In genomic region chr16:86568677-86569623, GRCh38 we compare ENCODE assay signal across 14 cellular contexts. TPM values are rescaled to one million over a fixed set of nuclear protein-coding genes. Genes with fewer than 3 reads are reported as not detected.
DNase-seq lines count a peak whose midpoint lies in the region; ATAC-seq, FAIRE-seq and TF ChIP-seq lines count a peak whose summit lies in the region.
"Had no signal": no experiment of that assay in that cellular context is flagged by ENCODE, and none has a peak within 500 bp of the region (broad histone marks: within the 10 kb centered on the region; RNA-seq: fewer than 3 reads in every experiment).

No MANE protein-coding gene starts in this region.

- H3K36me3 ChIP-seq in heart right ventricle (no peaks in the 10 kb centered on the region), H1 (ENCODE audit: control insufficient read depth in 2 of 4, insufficient read depth in 4 of 4, low read length in 3 of 4) (peaks cover 0 to 10% (median 0%) of the 10 kb centered on the region in 4 experiments; a peak in 1 of 8 replicates)
- H3K36me3 ChIP-seq: colonic mucosa had no signal

- no peak overlapping the region for H3K56ac ChIP-seq in H1 (replicated peaks; ENCODE audit: insufficient read length, low read depth, low read length)

- peaks cover 14 to 21% of the 10 kb centered on the region in 2 experiments for H4K20me1 ChIP-seq in H1 (replicated peaks in 1 of 2; ENCODE audit: control insufficient read depth in 1 of 2, insufficient read depth in 2 of 2, low read length in 2 of 2)

- no peak overlapping the region for H2AK5ac ChIP-seq in H1 (ENCODE audit: low read depth, low read length)

- CTCF ChIA-PET in H1 (lab: Charles Lee; ENCODE audit: partially characterized antibody): interaction anchor here (0.6 to 1.0 kb wide), 2 partner anchors 494 to 510 kb away, joined by 3 read pairs; no protein-coding TSS in a partner anchor

- no peak overlapping the region for H4K91ac ChIP-seq in H1 (replicated peaks; ENCODE audit: insufficient read length, low read length)

- no peak overlapping the region for H3K4ac ChIP-seq in H1 (replicated peaks; ENCODE audit: insufficient read length, low read depth, low read length)

- TF ChIP-seq RAD21 in H1 (IDR thresholded peaks at IDR 0.05 in 1 of 2, conservative IDR thresholded peaks at IDR 0.05 in 1 of 2; ENCODE audit: low read depth in 2 of 2, low read length in 2 of 2): no peak

- WGBS in heart right ventricle, 2 donors: 7 to 8% methylated on average over 33 of the region's 33 CpGs
- WGBS in H1 (ENCODE audit: extremely low coverage in 1 of 2, insufficient coverage in 1 of 2, insufficient read length in 1 of 2, insufficient replicate concordance in 2 of 2, low coverage in 1 of 2, low lambda C conversion rate in 2 of 2, missing lambda C conversion rate in 1 of 2), 2 experiments: 7% methylated on average over 33 of the region's 33 CpGs; no CpG with 5 or more reads in 1 of the 2 experiments

- no peaks in the 10 kb centered on the region for H3K79me2 ChIP-seq in H1 (ENCODE audit: control insufficient read depth in 1 of 2, insufficient read depth in 2 of 2, low read length in 2 of 2)

- intact Hi-C loops in heart right ventricle (cut with DNase I): loop anchor here in 5 of 10 donors (5.0 to 10.0 kb wide), 6 partner anchors 193 to 816 kb away; partner anchors contain the start of gene FBXO31 (in 1 of the 5)
- intact Hi-C loops in Right ventricle myocardium inferior (cut with DNase I): loop anchor here (5.0 kb wide), 1 partner anchor 193 kb away; no protein-coding TSS in a partner anchor

- H3K9me3 ChIP-seq in heart right ventricle (no peaks in the 10 kb centered on the region), H1 (ENCODE audit: insufficient read depth in 2 of 2, low read depth in 1 of 2, low read length in 1 of 2) (no peaks in the 10 kb centered on the region; a peak in 1 of 4 replicates)
- H3K9me3 ChIP-seq: colonic mucosa had no signal

- H3K4me3 ChIP-seq in heart right ventricle: peak overlapping the region; percentile 28 to 66 (median 59)
- peak overlapping the region in 1 of 4 experiments; percentile 26; a peak in 1 of 8 replicates for H3K4me3 ChIP-seq in H1 (ENCODE audit: extremely low read depth in 1 of 4, insufficient read depth in 2 of 4, low read depth in 3 of 4, low read length in 4 of 4)
- H3K4me3 ChIP-seq: colonic mucosa had no signal

- H3K4me2 ChIP-seq in H1 (ENCODE audit: insufficient read depth in 1 of 2, low read depth in 2 of 2, low read length in 2 of 2): peak overlapping the region; percentile 33 to 45; a peak in 3 of 4 replicates

- H3K9ac ChIP-seq in H1 (replicated peaks in 1 of 4; ENCODE audit: extremely low read depth in 1 of 4, low read depth in 3 of 4, low read length in 3 of 4): no peak overlapping the region

- H3K4me1 ChIP-seq in heart right ventricle (peaks cover 0 to 39% (median 16%) of the 10 kb centered on the region in 9 donors), H1 (replicated peaks in 1 of 4; ENCODE audit: control insufficient read depth in 3 of 4, insufficient read depth in 4 of 4, low read length in 3 of 4) (peaks cover 9 to 42% (median 23%) of the 10 kb centered on the region in 4 experiments)
- H3K4me1 ChIP-seq: colonic mucosa had no signal

- peak overlapping the region; percentile 48; the same call in 1 of the 2 replicates for H3K18ac ChIP-seq in H1 (ENCODE audit: extremely low read depth, low read length)

- no peak overlapping the region for H4K5ac ChIP-seq in H1 (ENCODE audit: insufficient read length, low read depth, low read length)

- H3K23ac ChIP-seq in H1 (ENCODE audit: insufficient read length): no peak overlapping the region

- TF ChIP-seq EP300 in H1 (IDR thresholded peaks at IDR 0.05; ENCODE audit: borderline replicate concordance in 1 of 2, low read depth in 2 of 2, low read length in 2 of 2): no peak

- H3K23me2 ChIP-seq in H1 (ENCODE audit: low read depth, low read length): peaks cover 2% of the 10 kb centered on the region; the same call in 1 of the 2 replicates

- H2BK120ac ChIP-seq in H1 (replicated peaks; ENCODE audit: low read depth, low read length): no peak overlapping the region

- H2BK5ac ChIP-seq in H1 (ENCODE audit: low read depth, low read length): no peak overlapping the region

- TF ChIP-seq POLR2A in H1 (IDR thresholded peaks at IDR 0.05; ENCODE audit: control extremely low read depth in 1 of 2, low read depth in 2 of 2, low read length in 2 of 2): no peak

- no peak overlapping the region; the same call in 1 of the 2 replicates for H2BK12ac ChIP-seq in H1 (ENCODE audit: low read depth, low read length)

- H3K27ac ChIP-seq in heart right ventricle: peak overlapping the region; percentile 23 to 90 (median 82)
- no peak overlapping the region for H3K27ac ChIP-seq in H1 (ENCODE audit: low read depth, low read length)
- H3K27ac ChIP-seq: colonic mucosa had no signal

- H3K14ac ChIP-seq in H1 (ENCODE audit: insufficient read length): no peak overlapping the region

- FAIRE-seq in H1 (lab: Jason Lieb, UNC): no peak
- FAIRE-seq: GM12892 had no signal

- no peak overlapping the region for H2AFZ ChIP-seq in H1 (ENCODE audit: low read length)

- no peak for TF ChIP-seq CTCF in heart right ventricle (IDR thresholded peaks at IDR 0.05)
- no peak for TF ChIP-seq CTCF in H1 (IDR thresholded peaks at IDR 0.05; ENCODE audit: control extremely low read depth in 1 of 3, insufficient read depth in 1 of 3, low read depth in 1 of 3, low read length in 3 of 3)

- no peaks in the 10 kb centered on the region for H3K79me1 ChIP-seq in H1 (ENCODE audit: low read depth, low read length)

- H2BK15ac ChIP-seq in H1 (ENCODE audit: low read length): no peak overlapping the region

- no peak overlapping the region for H4K8ac ChIP-seq in H1 (ENCODE audit: extremely low read depth, insufficient read depth, low read length)

- ATAC-seq in heart right ventricle (no peak), Right ventricle myocardium inferior (no peak), GM18907 (IDR thresholded peaks at IDR 0.05; ENCODE audit: unreplicated experiment) (no peak)

- H3K27me3 ChIP-seq in heart right ventricle: peaks cover 9 to 100% (median 92%) of the 10 kb centered on the region in 7 donors
- H3K27me3 ChIP-seq in H1 (replicated peaks in 1 of 4; ENCODE audit: control insufficient read depth in 3 of 4, extremely low read depth in 1 of 4, insufficient read depth in 3 of 4, low read length in 3 of 4): peaks cover 89 to 99% (median 93%) of the 10 kb centered on the region in 4 experiments

- POLR2A ChIA-PET in H1 (lab: Charles Lee; ENCODE audit: partially characterized antibody): interaction anchor here (0.6 kb wide), 1 partner anchor 162 kb away, joined by 4 read pairs; no protein-coding TSS in a partner anchor

- H2BK20ac ChIP-seq in H1 (ENCODE audit: low read length): no peak overlapping the region

- DNase-seq in heart right ventricle (no peak), Right ventricle myocardium inferior (ENCODE audit: missing footprints) (no peak), H1 (ENCODE audit: low read depth in 1 of 2, low spot score in 2 of 2) (no peak), myocyte (ENCODE audit: low read depth) (peak; percentile 55), GM03348 (ENCODE audit: low spot score) (no peak), globus pallidus (ENCODE audit: low spot score) (no peak), GDM1 (lab: John Stamatoyannopoulos, UW) (no peak)
- DNase-seq: CD4-positive, alpha-beta memory T cell; colonic mucosa; NCI-H187; RPMI8226; stimulated activated CD4-positive, alpha-beta T cell treated with anti-CD3 and anti-CD28 coated beads, Interleukin-4, amount 100 ng/mL, for 24 hours had no signal

RNA-seq across cellular contexts. Expression of gene FOXC2, which starts 2.3 kb away (rescaled TPM):
- 1 to 10 TPM in 8 of 10 donors, under 1 TPM in 2; 0.66 to 2.2 (median 1.9) TPM for total RNA-seq in heart right ventricle
- polyA plus RNA-seq in heart right ventricle: 1 to 10 TPM; 1.2 to 1.3 TPM
- total RNA-seq in Right ventricle myocardium inferior: 1.4 TPM
- 0.09 and 0.11 TPM in 2 replicates for total RNA-seq in H1 (2021; fragmentation: NEBNext Ultra II Directional; extraction: Animal tissue kit (Norgen Biotek cat#: 25700))
- polyA plus RNA-seq in H1 (2011; rRNA removed): not detected in 2 replicates
- polyA plus RNA-seq in H1 (2011; cell fraction: cytosol; rRNA removed): not detected
- not detected for polyA plus RNA-seq in H1 (2011; cell fraction: nucleus; rRNA removed)
- 0.08 TPM in 1 of 4 replicates, not detected in the others for polyA plus RNA-seq in H1 (2012, experiment 1 of 2)
- polyA plus RNA-seq in H1 (2012, experiment 2 of 2): 0.12 TPM
- 0.34 TPM for polyA plus RNA-seq in H1 (2013, experiment 1 of 2)
- 0.22 TPM for polyA plus RNA-seq in H1 (2013, experiment 2 of 2)
- not detected in 2 replicates for polyA minus RNA-seq in H1 (2011; rRNA and poly(A)+ RNA removed)
- polyA minus RNA-seq in H1 (2011; cell fraction: cytosol; rRNA and poly(A)+ RNA removed): not detected
- not detected for polyA minus RNA-seq in H1 (2011; cell fraction: nucleus; rRNA and poly(A)+ RNA removed)
- total RNA-seq in myocyte: 0.45 and 1.0 TPM in 2 replicates
- 4.0 TPM for polyA plus RNA-seq in myocyte (2012)
- total RNA-seq: CD4-positive, alpha-beta memory T cell had no signal
- polyA plus RNA-seq: CD4-positive, alpha-beta memory T cell had no signal

RNA-seq across cellular contexts. Expression of gene FOXL1, which starts 9.4 kb away (rescaled TPM):
- total RNA-seq in heart right ventricle (1 to 10 TPM in 3 of 10 donors, under 1 TPM in 7; 0.40 to 1.9 (median 0.84) TPM), Right ventricle myocardium inferior (0.60 TPM), myocyte (0.67 and 1.5 TPM in 2 replicates)
- polyA plus RNA-seq in heart right ventricle (under 1 TPM; 0.78 to 0.95 TPM), H1 (2011; rRNA removed) (0.03 and 0.09 TPM in 2 replicates)
- 0.29 TPM in 1 of 2 replicates, not detected in the other for total RNA-seq in H1 (2021; fragmentation: NEBNext Ultra II Directional; extraction: Animal tissue kit (Norgen Biotek cat#: 25700))
- polyA plus RNA-seq in H1 (2011; cell fraction: cytosol; rRNA removed): 0.05 TPM
- polyA plus RNA-seq in H1 (2011; cell fraction: nucleus; rRNA removed): 0.03 TPM
- 0.12 TPM in 1 of 4 replicates, not detected in the others for polyA plus RNA-seq in H1 (2012, experiment 1 of 2)
- not detected for polyA plus RNA-seq in H1 (2012, experiment 2 of 2)
- polyA plus RNA-seq in H1 (2013, experiment 1 of 2): 0.22 TPM
- 0.17 TPM for polyA plus RNA-seq in H1 (2013, experiment 2 of 2)
- not detected in 2 replicates for polyA minus RNA-seq in H1 (2011; rRNA and poly(A)+ RNA removed)
- 0.37 TPM for polyA minus RNA-seq in H1 (2011; cell fraction: cytosol; rRNA and poly(A)+ RNA removed)
- 0.40 TPM for polyA minus RNA-seq in H1 (2011; cell fraction: nucleus; rRNA and poly(A)+ RNA removed)
- polyA plus RNA-seq in myocyte (2012): 0.50 TPM
- total RNA-seq: CD4-positive, alpha-beta memory T cell had no signal
- polyA plus RNA-seq: CD4-positive, alpha-beta memory T cell had no signal

RNA-seq across cellular contexts. Expression of gene MTHFSD, which starts 13.9 kb away (rescaled TPM):
- total RNA-seq in heart right ventricle (10 to 100 TPM in 8 of 10 donors, 1 to 10 TPM in 2; 8.9 to 13.1 (median 11.4) TPM), Right ventricle myocardium inferior (10.0 TPM), myocyte (13.0 and 17.9 TPM in 2 replicates)
- polyA plus RNA-seq in heart right ventricle (10 to 100 TPM in 1 of 2 donors, 1 to 10 TPM in 1; 5.1 to 11.3 TPM), H1 (2011; rRNA removed) (7.1 and 11.0 TPM in 2 replicates)
- total RNA-seq in H1 (2021; fragmentation: NEBNext Ultra II Directional; extraction: Animal tissue kit (Norgen Biotek cat#: 25700)): 9.8 and 10.8 TPM in 2 replicates
- polyA plus RNA-seq in H1 (2011; cell fraction: cytosol; rRNA removed): 11.7 TPM
- 29.4 TPM for polyA plus RNA-seq in H1 (2011; cell fraction: nucleus; rRNA removed)
- 6.1 to 7.9 TPM (median 6.5 TPM) in 4 replicates for polyA plus RNA-seq in H1 (2012, experiment 1 of 2)
- 3.8 TPM for polyA plus RNA-seq in H1 (2012, experiment 2 of 2)
- 7.4 TPM for polyA plus RNA-seq in H1 (2013, experiment 1 of 2)
- 6.7 TPM for polyA plus RNA-seq in H1 (2013, experiment 2 of 2)
- 16.0 and 19.1 TPM in 2 replicates for polyA minus RNA-seq in H1 (2011; rRNA and poly(A)+ RNA removed)
- 10.1 TPM for polyA minus RNA-seq in H1 (2011; cell fraction: cytosol; rRNA and poly(A)+ RNA removed)
- 36.2 TPM for polyA minus RNA-seq in H1 (2011; cell fraction: nucleus; rRNA and poly(A)+ RNA removed)
- polyA plus RNA-seq in myocyte (2012): 14.5 TPM

RNA-seq across cellular contexts. Expression of gene FOXF1, which starts 58.6 kb away (rescaled TPM):
- total RNA-seq in heart right ventricle (under 1 TPM in 8 of 10 donors, not detected in 2; 0.08 to 0.38 (median 0.22) TPM), Right ventricle myocardium inferior (0.05 TPM), myocyte (not detected in 2 replicates)
- polyA plus RNA-seq in heart right ventricle (under 1 TPM; 0.16 to 0.37 TPM), H1 (2011; rRNA removed) (0.02 TPM in 1 of 2 replicates, not detected in the other)
- total RNA-seq in H1 (2021; fragmentation: NEBNext Ultra II Directional; extraction: Animal tissue kit (Norgen Biotek cat#: 25700)): not detected in 2 replicates
- polyA plus RNA-seq in H1 (2011; cell fraction: cytosol; rRNA removed): not detected
- not detected for polyA plus RNA-seq in H1 (2011; cell fraction: nucleus; rRNA removed)
- polyA plus RNA-seq in H1 (2012, experiment 1 of 2): not detected in 4 replicates
- polyA plus RNA-seq in H1 (2012, experiment 2 of 2): not detected
- 0.02 TPM for polyA plus RNA-seq in H1 (2013, experiment 1 of 2)
- 0.04 TPM for polyA plus RNA-seq in H1 (2013, experiment 2 of 2)
- not detected in 2 replicates for polyA minus RNA-seq in H1 (2011; rRNA and poly(A)+ RNA removed)
- not detected for polyA minus RNA-seq in H1 (2011; cell fraction: cytosol; rRNA and poly(A)+ RNA removed)
- polyA minus RNA-seq in H1 (2011; cell fraction: nucleus; rRNA and poly(A)+ RNA removed): not detected
- not detected for polyA plus RNA-seq in myocyte (2012)
- total RNA-seq: CD4-positive, alpha-beta memory T cell had no signal
- polyA plus RNA-seq: CD4-positive, alpha-beta memory T cell had no signal
